In the genomic region with DNA sequence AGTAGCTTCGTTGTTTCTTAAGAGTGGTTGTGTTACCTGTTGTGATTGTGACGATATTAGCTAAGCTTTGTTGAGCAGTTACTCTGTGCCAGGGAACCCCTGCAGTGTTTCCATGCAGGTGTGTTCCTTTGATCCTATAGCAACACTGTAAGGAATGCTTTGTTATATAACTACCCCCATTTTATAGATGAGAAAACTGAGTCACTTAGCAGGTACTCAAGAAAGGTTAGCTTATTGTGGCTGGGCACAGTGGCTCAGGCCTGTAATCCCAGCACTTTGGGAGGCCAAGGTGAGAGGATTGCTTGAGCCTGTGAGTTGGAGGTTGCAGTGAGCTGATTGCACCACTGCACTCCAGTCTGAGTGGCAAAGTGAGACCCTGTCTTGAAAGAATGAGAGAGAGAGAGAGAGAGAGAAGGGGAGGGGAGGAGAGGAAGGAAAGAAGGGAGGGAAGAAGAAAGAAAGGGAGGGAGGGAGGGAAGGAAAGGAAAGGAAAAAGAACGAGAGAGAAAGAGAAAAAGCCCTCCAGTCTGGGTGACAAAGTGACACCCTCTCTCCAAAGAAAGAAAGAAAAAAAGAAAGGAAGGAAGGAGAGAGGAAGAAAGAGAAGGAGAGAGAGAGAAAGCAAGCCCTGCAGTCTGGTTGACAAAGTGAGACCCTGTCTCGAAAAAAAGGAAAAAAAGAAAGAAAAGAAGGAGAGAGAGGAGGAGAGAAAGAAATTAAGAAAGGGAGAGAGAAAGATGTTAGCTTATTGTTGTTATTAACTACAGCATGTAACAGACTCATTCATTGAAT, we compare ENCODE assay signal across 22 cellular contexts.
"Had no signal": no experiment of that assay in that cellular context is flagged by ENCODE, and none has a peak within 500 bp of the region (broad histone marks: within the 10 kb centered on the region; RNA-seq: fewer than 3 reads in every experiment).

No MANE protein-coding gene starts in this region.

- H3K4me3 Mint-ChIP-seq: activated CD4-positive, alpha-beta memory T cell treated with anti-CD3 and anti-CD28 coated beads, Interleukin-2, amount 10 ng/mL, durations not matched to agents 7 days and 5 days; activated CD4-positive, alpha-beta T cell treated with anti-CD3 and anti-CD28 coated beads, Interleukin-2, amount 10 ng/mL, durations not matched to agents 7 days and 5 days; activated T-cell treated with anti-CD3 and anti-CD28 coated beads, Interleukin-2, amount 50 U/mL, for 4 hours; activated T-helper 17 cell treated with anti-CD3 and anti-CD28 coated beads, Interleukin-2, amount 50 U/mL, for 72 hours; central memory CD8-positive, alpha-beta T cell; dendritic cell treated with granulocyte-macrophage colony-stimulating factor and Interleukin-4, amounts not matched to agents 40 ng/mL and 50 ng/mL, for 4 days; naive thymus-derived CD8-positive, alpha-beta T cell; neural progenitor cell; WTC11 had no signal

- DNase-seq: activated CD4-positive, alpha-beta memory T cell treated with anti-CD3 and anti-CD28 coated beads, Interleukin-2, amount 10 ng/mL, durations not matched to agents 7 days and 5 days; activated CD4-positive, alpha-beta T cell treated with anti-CD3 and anti-CD28 coated beads for 1 hour; activated CD4-positive, alpha-beta T cell treated with anti-CD3 and anti-CD28 coated beads, Interleukin-2, amount 10 ng/mL, durations not matched to agents 7 days and 5 days; activated gamma-delta T cell treated with Interleukin-2 at 50 U/mL for 16 hours; activated naive CD4-positive, alpha-beta T cell treated with anti-CD3 and anti-CD28 coated beads, Interleukin-2, amount 50 U/mL, for 16 hours; activated T-cell treated with anti-CD3 and anti-CD28 coated beads, Interleukin-2, amount 50 U/mL, for 4 hours; amniotic stem cell; gastrocnemius medialis; glutamatergic neuron; left cardiac atrium; naive thymus-derived CD8-positive, alpha-beta T cell; occipital lobe; right cardiac atrium; stimulated activated naive CD8-positive, alpha-beta T cell treated with anti-CD3 and anti-CD28 coated beads, Interleukin-15, Interleukin-2, amounts not matched to agents 100 U/mL and 50 U/mL, for 24 hours; T-helper 2 cell; testis had no signal

- H3K9ac ChIP-seq: neural progenitor cell, parathyroid adenoma had no signal

- H3K4me1 Mint-ChIP-seq: activated CD4-positive, alpha-beta memory T cell treated with anti-CD3 and anti-CD28 coated beads, Interleukin-2, amount 10 ng/mL, durations not matched to agents 7 days and 5 days; activated CD4-positive, alpha-beta T cell treated with anti-CD3 and anti-CD28 coated beads, Interleukin-2, amount 10 ng/mL, durations not matched to agents 7 days and 5 days; activated T-helper 17 cell treated with anti-CD3 and anti-CD28 coated beads, Interleukin-2, amount 50 U/mL, for 72 hours; central memory CD8-positive, alpha-beta T cell; naive thymus-derived CD8-positive, alpha-beta T cell had no signal

- H3K27me3 Mint-ChIP-seq: activated T-helper 17 cell treated with anti-CD3 and anti-CD28 coated beads, Interleukin-2, amount 50 U/mL, for 72 hours; dendritic cell treated with granulocyte-macrophage colony-stimulating factor and Interleukin-4, amounts not matched to agents 40 ng/mL and 50 ng/mL, for 4 days had no signal

- H3K4me1 ChIP-seq: gastrocnemius medialis, testis had no signal

- H3K79me2 ChIP-seq: parathyroid adenoma had no signal

- H3K9me3 Mint-ChIP-seq: activated CD4-positive, alpha-beta memory T cell treated with anti-CD3 and anti-CD28 coated beads, Interleukin-2, amount 10 ng/mL, durations not matched to agents 7 days and 5 days; activated CD4-positive, alpha-beta T cell treated with anti-CD3 and anti-CD28 coated beads, Interleukin-2, amount 10 ng/mL, durations not matched to agents 7 days and 5 days; activated T-cell treated with anti-CD3 and anti-CD28 coated beads, Interleukin-2, amount 50 U/mL, for 4 hours; activated T-helper 17 cell treated with anti-CD3 and anti-CD28 coated beads, Interleukin-2, amount 50 U/mL, for 72 hours; central memory CD8-positive, alpha-beta T cell; dendritic cell treated with granulocyte-macrophage colony-stimulating factor and Interleukin-4, amounts not matched to agents 40 ng/mL and 50 ng/mL, for 4 days; neural progenitor cell; WTC11 had no signal

- H2AFZ ChIP-seq: neural progenitor cell, parathyroid adenoma had no signal

- ATAC-seq: activated T-cell treated with anti-CD3 and anti-CD28 coated beads, Interleukin-2, amount 50 U/mL, for 4 hours; activated T-helper 17 cell treated with anti-CD3 and anti-CD28 coated beads, Interleukin-2, amount 50 U/mL, for 72 hours; gastrocnemius medialis; left cardiac atrium; naive thymus-derived CD8-positive, alpha-beta T cell; right cardiac atrium; stimulated activated naive CD8-positive, alpha-beta T cell treated with anti-CD3 and anti-CD28 coated beads, Interleukin-15, Interleukin-2, amounts not matched to agents 100 U/mL and 50 U/mL, for 24 hours; WTC11 had no signal

- H3K9me3 ChIP-seq: gastrocnemius medialis, testis had no signal

- H3K27me3 ChIP-seq: gastrocnemius medialis, neural progenitor cell, testis had no signal

- H3K4me3 ChIP-seq: gastrocnemius medialis, neural progenitor cell, testis had no signal

- H3K36me3 Mint-ChIP-seq: naive thymus-derived CD8-positive, alpha-beta T cell had no signal

- H3K27ac Mint-ChIP-seq: activated CD4-positive, alpha-beta memory T cell treated with anti-CD3 and anti-CD28 coated beads, Interleukin-2, amount 10 ng/mL, durations not matched to agents 7 days and 5 days; activated CD4-positive, alpha-beta T cell treated with anti-CD3 and anti-CD28 coated beads, Interleukin-2, amount 10 ng/mL, durations not matched to agents 7 days and 5 days; activated T-helper 17 cell treated with anti-CD3 and anti-CD28 coated beads, Interleukin-2, amount 50 U/mL, for 72 hours; dendritic cell treated with granulocyte-macrophage colony-stimulating factor and Interleukin-4, amounts not matched to agents 40 ng/mL and 50 ng/mL, for 4 days; naive thymus-derived CD8-positive, alpha-beta T cell; neural progenitor cell; WTC11 had no signal

- H3K27ac ChIP-seq: gastrocnemius medialis, neural progenitor cell, testis had no signal

- H3K36me3 ChIP-seq: gastrocnemius medialis, neural progenitor cell had no signal

- H3K4me2 ChIP-seq: neural progenitor cell had no signal
